Comparison of ENCODE assay signal across 8 cellular contexts in the genomic region with DNA sequence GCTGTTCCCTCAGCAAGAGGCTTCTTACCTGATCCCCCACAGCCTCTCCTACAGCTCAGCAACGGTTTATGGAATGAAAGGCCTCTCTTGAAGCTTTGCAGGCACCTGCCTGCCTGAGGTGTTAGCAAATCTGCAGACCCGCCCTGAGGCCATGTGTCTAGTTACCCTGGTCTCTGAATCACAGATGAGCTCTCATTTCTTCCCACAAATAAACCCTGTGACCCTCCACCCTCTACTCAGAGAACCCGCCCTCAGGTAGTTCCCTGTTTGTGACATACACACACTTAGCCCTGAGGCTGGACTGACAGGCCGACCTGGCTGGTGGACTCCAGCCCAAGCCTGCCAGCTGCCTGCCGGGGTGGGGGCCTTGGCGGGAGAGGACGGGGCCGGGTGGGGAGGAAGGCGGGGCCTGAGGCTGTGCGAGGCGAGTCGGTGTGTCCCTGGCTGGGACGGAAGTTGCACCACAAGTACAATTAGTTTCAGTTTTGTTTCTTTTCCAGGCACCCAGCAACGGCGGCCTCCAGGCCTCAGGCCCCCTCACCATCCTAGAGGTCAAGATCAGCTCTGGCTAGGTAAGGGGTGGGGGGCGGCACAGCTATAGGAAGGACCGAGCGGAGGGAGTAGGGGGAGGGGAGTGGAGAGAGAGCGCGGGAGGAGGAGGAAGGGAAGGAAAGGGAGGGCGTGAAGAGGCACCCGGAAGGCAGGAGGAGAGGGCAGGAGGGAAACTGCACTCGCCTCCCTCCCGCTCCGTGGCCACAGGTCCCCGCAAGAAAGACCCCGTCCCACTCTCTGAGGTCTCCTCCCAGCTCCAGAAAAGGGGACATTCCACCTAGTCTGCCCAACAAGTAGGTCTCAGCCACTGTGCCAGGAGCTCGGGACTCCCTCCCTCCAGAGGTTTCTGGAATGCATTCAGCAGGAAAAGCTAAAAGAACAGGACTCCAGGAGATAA. TPM values are rescaled to one million over a fixed set of nuclear protein-coding genes. Genes with fewer than 3 reads are reported as not detected.
DNase-seq lines count a peak whose midpoint lies in the region; ATAC-seq and TF ChIP-seq lines count a peak whose summit lies in the region.

Gene TRIM56, plus strand, starts transcription at position 482 of the 949 bp plus-strand sequence. CDS start 1,832 bp downstream, outside the sequence.

- no peak for TF ChIP-seq CTCF in AG04450 (IDR thresholded peaks at IDR 0.05; ENCODE audit: low read depth, low read length)
- TF ChIP-seq CTCF in activated CD8-positive, alpha-beta T cell treated with anti-CD3 and anti-CD28 coated beads for 36 hours (IDR thresholded peaks at IDR 0.05) = no peak

- H3K36me3 Mint-ChIP-seq in activated CD8-positive, alpha-beta T cell treated with anti-CD3 and anti-CD28 coated beads for 36 hours (ENCODE audit: low read depth) = peaks cover 24% of the 10 kb centered on the region

- H3K9me3 ChIP-seq in AG04450 (ENCODE audit: control insufficient read depth, insufficient read depth, low read length) = no peaks in the 10 kb centered on the region; the same call in 1 of the 2 replicates

- H3K27ac Mint-ChIP-seq in activated CD8-positive, alpha-beta T cell treated with anti-CD3 and anti-CD28 coated beads for 36 hours = peak within 1 kb of the TSS; percentile 98

- peak within 1 kb of the TSS; percentile 93 for H3K4me3 ChIP-seq in AG04450 (ENCODE audit: low read depth, low read length)

- H3K9me3 Mint-ChIP-seq in activated CD8-positive, alpha-beta T cell treated with anti-CD3 and anti-CD28 coated beads for 36 hours = no peaks in the 10 kb centered on the region

- peaks cover 31% of the 10 kb centered on the region for H3K4me1 Mint-ChIP-seq in activated CD8-positive, alpha-beta T cell treated with anti-CD3 and anti-CD28 coated beads for 36 hours (ENCODE audit: low read depth)

- H3K27me3 Mint-ChIP-seq in activated CD8-positive, alpha-beta T cell treated with anti-CD3 and anti-CD28 coated beads for 36 hours = no peaks in the 10 kb centered on the region

- intact Hi-C loops in activated CD8-positive, alpha-beta T cell treated with anti-CD3 and anti-CD28 coated beads for 36 hours (cut with micrococcal nuclease) = no loop called here

- DNase-seq in AG04450 (ENCODE audit: low read depth, low spot score) = peak; percentile 36
- peak; percentile 77 for DNase-seq in NCI-H748 treated with DMSO at 0.1 percent for 48 hours (lab: John Stamatoyannopoulos, UW)
- DNase-seq in activated CD8-positive, alpha-beta T cell treated with anti-CD3 and anti-CD28 coated beads for 36 hours = peak; percentile 88
- DNase-seq in effector CD4-positive, alpha-beta T cell = peak; percentile 61
- peak; percentile 78 to 87 for DNase-seq in lung microvascular endothelial cell (ENCODE audit: low read depth in 2 of 2)
- DNase-seq in stimulated activated CD8-positive, alpha-beta memory T cell treated with anti-CD3 and anti-CD28 coated beads, Interleukin-12 subunit alpha, Interleukin-12 subunit beta, amount 100 ng/mL, for 1 hour (ENCODE audit: low read depth) = peak; percentile 53

- H3K4me3 Mint-ChIP-seq in activated CD8-positive, alpha-beta T cell treated with anti-CD3 and anti-CD28 coated beads for 36 hours = peak within 1 kb of the TSS; percentile 95

- ATAC-seq in GM19023 (IDR thresholded peaks at IDR 0.05; ENCODE audit: unreplicated experiment) = peak; percentile 85
- ATAC-seq in HG03175 (IDR thresholded peaks at IDR 0.05; ENCODE audit: unreplicated experiment) = peak; percentile 79
- peak; percentile 92 for ATAC-seq in activated CD8-positive, alpha-beta T cell treated with anti-CD3 and anti-CD28 coated beads for 36 hours

- POLR2A ChIA-PET in AG04450 (lab: Yijun Ruan, JAX) = interaction anchor here (0.6 to 1.8 kb wide), 8 partner anchors 8 to 196 kb away, joined by 3 to 13 read pairs (median 6); partner anchors contain the start of genes PLOD3, SERPINE1, UFSP1 and ZNHIT1
- POLR2A ChIA-PET in activated CD8-positive, alpha-beta T cell treated with anti-CD3 and anti-CD28 coated beads for 36 hours (lab: Charles Lee) = interaction anchor here (0.5 to 3.1 kb wide), 14 partner anchors 8 to 211 kb away, joined by 3 to 18 read pairs (median 4); partner anchors contain the start of genes PLOD3, SRRT, UFSP1 and ZNHIT1

- no peaks in the 10 kb centered on the region for H3K27me3 ChIP-seq in AG04450 (ENCODE audit: control insufficient read depth, insufficient read depth, low read length)

- H3K27ac ChIP-seq in AG04450 (ENCODE audit: low read depth, low read length) = peak within 1 kb of the TSS; percentile 84

- CTCF ChIA-PET in AG04450 (lab: Charles Lee) = interaction anchor here (0.6 to 2.5 kb wide), 6 partner anchors 8 to 107 kb away, joined by 3 to 12 read pairs (median 4); no protein-coding TSS in a partner anchor
- CTCF ChIA-PET in activated CD8-positive, alpha-beta T cell treated with anti-CD3 and anti-CD28 coated beads for 36 hours (lab: Charles Lee) = interaction anchor here (0.8 to 4.0 kb wide), 13 partner anchors 8 to 205 kb away, joined by 3 to 22 read pairs (median 4); partner anchors contain the start of gene UFSP1

RNA-seq across cellular contexts. Expression of gene TRIM56, which starts in this region (rescaled TPM):
- polyA plus RNA-seq in AG04450 (2011; rRNA removed) = 4.0 and 5.3 TPM in 2 replicates
- 9.3 and 12.8 TPM in 2 replicates for polyA minus RNA-seq in AG04450 (2011; rRNA and poly(A)+ RNA removed)
- total RNA-seq in activated CD8-positive, alpha-beta T cell treated with anti-CD3 and anti-CD28 coated beads for 36 hours = 10 to 100 TPM; 40.1 to 42.3 TPM
- 9.2 and 18.3 TPM in 2 replicates for total RNA-seq in lung microvascular endothelial cell

Comparison
In these comparisons a context has a peak if more than half of its experiments do, and no peak if none do; other contexts are left out.
1. Peak in every context shown above with its lines: DNase-seq, ATAC-seq, H3K4me3 ChIP-seq and H3K27ac ChIP-seq.
2. DNase-seq: peak in every context shown above with its lines; median percentile 88 in activated CD8-positive, alpha-beta T cell treated with anti-CD3 and anti-CD28 coated beads for 36 hours; 82 in lung microvascular endothelial cell; 77 in NCI-H748 treated with DMSO at 0.1 percent for 48 hours; 61 in effector CD4-positive, alpha-beta T cell; 53 in stimulated activated CD8-positive, alpha-beta memory T cell treated with anti-CD3 and anti-CD28 coated beads, Interleukin-12 subunit alpha, Interleukin-12 subunit beta, amount 100 ng/mL, for 1 hour; 36 in AG04450.